Comparison of ENCODE assay signal across 14 cellular contexts in the genomic region with DNA sequence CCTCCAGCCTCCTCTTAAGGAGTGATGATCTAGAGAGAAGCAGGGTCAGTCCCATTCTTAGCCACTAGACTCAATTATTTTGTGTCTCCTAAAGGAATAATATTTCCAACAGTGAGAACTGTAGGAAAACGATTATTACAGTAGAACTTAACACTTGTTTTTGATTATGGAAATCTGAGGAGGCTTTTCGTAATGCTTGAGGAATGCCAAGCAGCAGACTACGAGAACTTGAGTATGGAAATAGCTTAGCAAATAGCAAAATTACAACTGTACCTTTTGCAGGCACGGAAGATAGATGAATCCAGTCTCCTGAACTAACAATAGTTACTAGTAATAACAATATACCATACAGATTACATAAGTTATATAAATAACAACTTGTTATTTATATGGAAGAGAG. TPM values are rescaled to one million over a fixed set of nuclear protein-coding genes. Genes with fewer than 3 reads are reported as not detected.
DNase-seq lines count a peak whose midpoint lies in the region; ATAC-seq and TF ChIP-seq lines count a peak whose summit lies in the region.
"Had no signal": no experiment of that assay in that cellular context is flagged by ENCODE, and none has a peak within 500 bp of the region (broad histone marks: within the 10 kb centered on the region; RNA-seq: fewer than 3 reads in every experiment).

No MANE protein-coding gene starts in this region.

- H3K27me3 Mint-ChIP-seq in activated T-cell treated with anti-CD3 and anti-CD28 coated beads, Interleukin-2, amount 50 U/mL, for 24 hours: no peaks in the 10 kb centered on the region

- peaks cover 100% of the 10 kb centered on the region for H3K79me2 ChIP-seq in hepatocyte

- no peak overlapping the region for H3K4me2 ChIP-seq in hepatocyte

- H3K9me3 ChIP-seq in adipocyte (ENCODE audit: control insufficient read depth, low read length) (no peaks in the 10 kb centered on the region), hepatocyte (ENCODE audit: low read depth) (no peaks in the 10 kb centered on the region), thoracic aorta (no peaks in the 10 kb centered on the region)

- H3K36me3 ChIP-seq in adipocyte (ENCODE audit: control insufficient read depth, insufficient read depth, low read length, severe bottlenecking): no peaks in the 10 kb centered on the region
- H3K36me3 ChIP-seq in hepatocyte (replicated peaks; ENCODE audit: insufficient read depth, low read depth): no peaks in the 10 kb centered on the region
- no peaks in the 10 kb centered on the region for H3K36me3 ChIP-seq in thoracic aorta

- H3K27ac Mint-ChIP-seq in activated T-cell treated with anti-CD3 and anti-CD28 coated beads, Interleukin-2, amount 50 U/mL, for 24 hours: peak overlapping the region; percentile 83

- peak overlapping the region; percentile 12 for H3K4me3 ChIP-seq in adipocyte (ENCODE audit: low read length)
- H3K4me3 ChIP-seq in hepatocyte: no peak overlapping the region
- peak overlapping the region; percentile 16 for H3K4me3 ChIP-seq in thoracic aorta

- H3K27me3 ChIP-seq in adipocyte (replicated peaks; ENCODE audit: control insufficient read depth, insufficient read depth, low read length): no peaks in the 10 kb centered on the region
- H3K27me3 ChIP-seq in hepatocyte: no peaks in the 10 kb centered on the region
- H3K27me3 ChIP-seq in thoracic aorta (replicated peaks; ENCODE audit: insufficient read depth): no peaks in the 10 kb centered on the region

- H3K9me2 ChIP-seq in hepatocyte (replicated peaks; ENCODE audit: insufficient read depth): no peaks in the 10 kb centered on the region

- H3K4me3 Mint-ChIP-seq in activated T-cell treated with anti-CD3 and anti-CD28 coated beads, Interleukin-2, amount 50 U/mL, for 24 hours: no peak overlapping the region

- peaks cover 26% of the 10 kb centered on the region for H3K36me3 Mint-ChIP-seq in activated T-cell treated with anti-CD3 and anti-CD28 coated beads, Interleukin-2, amount 50 U/mL, for 24 hours (ENCODE audit: low read depth)

- peak overlapping the region; percentile 11 for H3K27ac ChIP-seq in hepatocyte
- peak overlapping the region; percentile 49 to 63 for H3K27ac ChIP-seq in thoracic aorta

- H3K9ac ChIP-seq in adipocyte (ENCODE audit: low read length): no peak overlapping the region

- peaks cover 1% of the 10 kb centered on the region for H3K9me3 Mint-ChIP-seq in activated T-cell treated with anti-CD3 and anti-CD28 coated beads, Interleukin-2, amount 50 U/mL, for 24 hours

- peaks cover 100% of the 10 kb centered on the region for H4K20me1 ChIP-seq in hepatocyte (ENCODE audit: insufficient read depth, poor library complexity, severe bottlenecking)

- no peak overlapping the region for H2AFZ ChIP-seq in hepatocyte

- 55% methylated on average over 4 of the region's 4 CpGs for WGBS in hepatocyte (ENCODE audit: low lambda C conversion rate, missing lambda C conversion rate)

- ATAC-seq in thoracic aorta (ENCODE audit: insufficient number of reproducible peaks, low FRiP score, low read depth) (no peak), HG03159 (IDR thresholded peaks at IDR 0.05; ENCODE audit: unreplicated experiment) (no peak), HG03342 (IDR thresholded peaks at IDR 0.05; ENCODE audit: unreplicated experiment) (no peak)

- TF ChIP-seq CTCF in hepatocyte (IDR thresholded peaks at IDR 0.05; ENCODE audit: poor library complexity): no peak
- TF ChIP-seq CTCF in thoracic aorta (IDR thresholded peaks at IDR 0.05): no peak

- peaks cover 87% of the 10 kb centered on the region for H3K4me1 Mint-ChIP-seq in activated T-cell treated with anti-CD3 and anti-CD28 coated beads, Interleukin-2, amount 50 U/mL, for 24 hours (ENCODE audit: low read depth)

- DNase-seq in activated T-cell treated with anti-CD3 and anti-CD28 coated beads, Interleukin-2, amount 50 U/mL, for 24 hours: no peak
- DNase-seq in activated T-cell treated with anti-CD3 and anti-CD28 coated beads for 4 hours (no peak), adipocyte (ENCODE audit: low read depth) (peak; percentile 89), hepatocyte (ENCODE audit: low spot score) (no peak), thoracic aorta (ENCODE audit: low spot score) (no peak)
- DNase-seq in activated naive CD4-positive, alpha-beta T cell treated with Interleukin-2 at 50 U/mL for 16 hours: no peak
- DNase-seq: ACHN; activated T-cell treated with anti-CD3 and anti-CD28 coated beads, Interleukin-2, amount 50 U/mL, for 48 hours; NCI-H1092; occipital lobe; RPMI8226; stimulated activated CD4-positive, alpha-beta T cell treated with anti-CD3 and anti-CD28 coated beads, Interleukin-4, amount 100 ng/mL, for 1 hour had no signal

- peaks cover 81% of the 10 kb centered on the region for H3K4me1 ChIP-seq in adipocyte (ENCODE audit: control insufficient read depth, insufficient read depth, low read length)
- H3K4me1 ChIP-seq in hepatocyte (ENCODE audit: insufficient read depth): peaks cover 62% of the 10 kb centered on the region
- peaks cover 91 to 97% of the 10 kb centered on the region in 2 donors for H3K4me1 ChIP-seq in thoracic aorta (ENCODE audit: control insufficient read depth in 1 of 2, low read depth in 2 of 2)

RNA-seq across cellular contexts. Expression of a gene that starts 12.2 kb away (rescaled TPM):
- total RNA-seq in hepatocyte (18.0 and 18.1 TPM in 2 replicates), thoracic aorta (10 to 100 TPM; 49.0 to 70.9 TPM)
- 88.4 and 109 TPM in 2 replicates for polyA plus RNA-seq in hepatocyte

RNA-seq across cellular contexts. Expression of a gene that starts 59.5 kb away (rescaled TPM):
- 18.6 and 20.0 TPM in 2 replicates for total RNA-seq in hepatocyte
- polyA plus RNA-seq in hepatocyte: 22.9 and 26.5 TPM in 2 replicates
- total RNA-seq in thoracic aorta: 10 to 100 TPM; 18.7 to 54.9 TPM
